ENCODE assay signal across 8 cellular contexts in the genomic region with DNA sequence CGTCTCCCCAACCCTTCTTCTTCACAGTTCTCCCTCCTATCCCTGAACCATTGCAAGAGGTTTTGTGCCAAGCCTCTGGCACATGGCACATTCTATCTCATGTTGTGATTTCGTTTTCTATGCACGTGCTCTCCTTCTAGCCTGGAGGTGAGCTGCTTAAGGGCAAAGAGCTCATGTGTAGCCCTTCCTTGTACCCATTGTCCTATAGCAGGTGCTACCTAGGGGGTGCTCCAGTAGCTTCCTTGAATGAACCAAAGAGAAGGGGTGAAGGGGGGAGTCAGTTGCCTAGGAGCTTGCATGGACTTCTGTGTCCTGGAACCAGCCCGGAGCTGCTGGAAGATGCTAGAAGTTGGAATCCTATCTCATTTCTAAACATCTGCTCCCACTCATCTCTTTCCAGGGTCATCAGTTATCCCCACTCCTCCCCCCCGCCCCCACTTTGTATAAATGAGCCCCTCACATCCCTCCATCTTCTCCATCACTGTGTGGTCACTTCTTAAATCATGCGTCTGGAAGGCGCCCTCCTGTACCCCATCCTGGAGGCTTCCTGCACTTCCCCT. TPM values are rescaled to one million over a fixed set of nuclear protein-coding genes. Genes with fewer than 3 reads are reported as not detected.
A peak's percentile ranks its signal among the peaks of the same experiment; 100 is the strongest.
DNase-seq lines count a peak whose midpoint lies in the region; ATAC-seq, FAIRE-seq and TF ChIP-seq lines count a peak whose summit lies in the region.

No MANE protein-coding gene starts in this region.

- no peaks in the 10 kb centered on the region for H3K9me3 ChIP-seq in keratinocyte (ENCODE audit: control insufficient read depth, low read depth, low read length)

- H2AFZ ChIP-seq in keratinocyte (ENCODE audit: control insufficient read depth, low read length) = no peak overlapping the region

- H3K27me3 Mint-ChIP-seq in activated CD4-positive, alpha-beta memory T cell treated with anti-CD3 and anti-CD28 coated beads, Interleukin-2, amount 10 ng/mL, durations not matched to agents 7 days and 5 days = peaks cover 33% of the 10 kb centered on the region

- dilution Hi-C loops in keratinocyte (cut with MboI; ENCODE audit: extremely low pct_ligation_motif_present, low sequenced_read_pairs) = no loop called here

- CTCF ChIA-PET in activated CD4-positive, alpha-beta memory T cell treated with anti-CD3 and anti-CD28 coated beads, Interleukin-2, amount 10 ng/mL, durations not matched to agents 7 days and 5 days (lab: Charles Lee) = interaction anchor here (1.9 to 3.0 kb wide), 3 partner anchors 19 to 287 kb away, joined by 5 to 8 read pairs (median 7); a partner anchor contains a TSS

- peaks cover 30% of the 10 kb centered on the region for H3K4me1 ChIP-seq in keratinocyte (ENCODE audit: control insufficient read depth, extremely low read depth, insufficient read depth, low read length)

- DNase-seq in SHP77 treated with DMSO at 0.1 percent for 48 hours (lab: John Stamatoyannopoulos, UW) = peak; percentile 29
- DNase-seq in SHP77 (lab: John Stamatoyannopoulos, UW) = no peak
- DNase-seq in activated CD4-positive, alpha-beta memory T cell treated with anti-CD3 and anti-CD28 coated beads, Interleukin-2, amount 10 ng/mL, durations not matched to agents 7 days and 5 days = no peak
- no peak for DNase-seq in keratinocyte (ENCODE audit: low read depth, low spot score)
- DNase-seq in posterior cingulate gyrus = no peak

- peaks cover 3% of the 10 kb centered on the region for H4K20me1 ChIP-seq in keratinocyte (ENCODE audit: control insufficient read depth, extremely low read depth, insufficient read depth, low read length)

- peak overlapping the region; percentile 57 for H3K9ac ChIP-seq in keratinocyte (ENCODE audit: control insufficient read depth, extremely low read depth, insufficient read depth, low read length)

- H3K9me3 Mint-ChIP-seq in activated CD4-positive, alpha-beta memory T cell treated with anti-CD3 and anti-CD28 coated beads, Interleukin-2, amount 10 ng/mL, durations not matched to agents 7 days and 5 days = no peaks in the 10 kb centered on the region

- POLR2A ChIA-PET in activated CD4-positive, alpha-beta memory T cell treated with anti-CD3 and anti-CD28 coated beads, Interleukin-2, amount 10 ng/mL, durations not matched to agents 7 days and 5 days (lab: Charles Lee) = interaction anchor here (0.6 to 2.5 kb wide), 4 partner anchors 10 to 204 kb away, joined by 3 to 10 read pairs (median 6); no protein-coding TSS in a partner anchor

- H3K27ac ChIP-seq in keratinocyte (ENCODE audit: control insufficient read depth, insufficient read depth, low read length) (no peak overlapping the region), temporal lobe (ENCODE audit: low read depth, low read length) (peak overlapping the region; percentile 30)

- no peak for FAIRE-seq in keratinocyte (lab: Jason Lieb, UNC)

- H3K4me2 ChIP-seq in keratinocyte (ENCODE audit: control insufficient read depth, extremely low read depth, insufficient read depth, low read depth, low read length) = peak overlapping the region; percentile 91

- intact Hi-C loops in posterior cingulate gyrus (cut with DNase I) = loop anchor here (10.0 kb wide), 1 partner anchor 69 kb away; no protein-coding TSS in a partner anchor

- H3K79me2 ChIP-seq in keratinocyte (ENCODE audit: control insufficient read depth, insufficient read depth, low read length) = no peaks in the 10 kb centered on the region

- peaks cover 37% of the 10 kb centered on the region for H3K4me1 Mint-ChIP-seq in activated CD4-positive, alpha-beta memory T cell treated with anti-CD3 and anti-CD28 coated beads, Interleukin-2, amount 10 ng/mL, durations not matched to agents 7 days and 5 days

- TF ChIP-seq CTCF in keratinocyte (optimal IDR thresholded peaks at IDR 0.05 in 1 of 3, IDR thresholded peaks at IDR 0.05 in 1 of 3, conservative IDR thresholded peaks at IDR 0.05 in 1 of 3; ENCODE audit: extremely low read depth in 1 of 3, insufficient read depth in 2 of 3, low read length in 3 of 3) = no peak

- H3K27me3 ChIP-seq in keratinocyte (ENCODE audit: control insufficient read depth, extremely low read depth, insufficient read depth, low read length) = peaks cover 9% of the 10 kb centered on the region

- peak overlapping the region; percentile 73 for H3K27ac Mint-ChIP-seq in activated CD4-positive, alpha-beta memory T cell treated with anti-CD3 and anti-CD28 coated beads, Interleukin-2, amount 10 ng/mL, durations not matched to agents 7 days and 5 days

- no peak for ATAC-seq in GM18511 (IDR thresholded peaks at IDR 0.05; ENCODE audit: unreplicated experiment)
- no peak for ATAC-seq in GM19467 (IDR thresholded peaks at IDR 0.05; ENCODE audit: unreplicated experiment)

- no peaks in the 10 kb centered on the region for H3K36me3 Mint-ChIP-seq in activated CD4-positive, alpha-beta memory T cell treated with anti-CD3 and anti-CD28 coated beads, Interleukin-2, amount 10 ng/mL, durations not matched to agents 7 days and 5 days (ENCODE audit: low read depth)

- H3K4me3 Mint-ChIP-seq in activated CD4-positive, alpha-beta memory T cell treated with anti-CD3 and anti-CD28 coated beads, Interleukin-2, amount 10 ng/mL, durations not matched to agents 7 days and 5 days = peak overlapping the region; percentile 80

- peak overlapping the region; percentile 54 to 79 (median 63) for H3K4me3 ChIP-seq in keratinocyte (ENCODE audit: control insufficient read depth in 2 of 3, extremely low read depth in 1 of 3, insufficient read depth in 2 of 3, low read depth in 1 of 3, low read length in 3 of 3)

- no peaks in the 10 kb centered on the region for H3K36me3 ChIP-seq in keratinocyte (ENCODE audit: control insufficient read depth in 2 of 2, extremely low read depth in 1 of 2, insufficient read depth in 2 of 2, low read length in 2 of 2)

- H3K9me1 ChIP-seq in keratinocyte (ENCODE audit: control insufficient read depth, extremely low read depth, insufficient read depth, low read length) = no peaks in the 10 kb centered on the region

RNA-seq across cellular contexts. Expression of a gene that starts 0.5 kb away (rescaled TPM):
- total RNA-seq in activated CD4-positive, alpha-beta memory T cell treated with anti-CD3 and anti-CD28 coated beads, Interleukin-2, amount 10 ng/mL, durations not matched to agents 7 days and 5 days = 10 to 100 TPM; 17.5 to 18.0 TPM
- 0.28 to 0.47 TPM (median 0.42 TPM) in 3 replicates for polyA plus RNA-seq in keratinocyte
- polyA plus RNA-seq in keratinocyte (2011; ENCODE audit: low read depth) = 0.22 TPM
- 0.27 and 0.41 TPM in 2 replicates for polyA plus RNA-seq in keratinocyte (2011; cell fraction: cytosol; rRNA removed)
- 1.1 and 1.2 TPM in 2 replicates for polyA plus RNA-seq in keratinocyte (2011; cell fraction: nucleus; rRNA removed)
- 0.31 and 0.34 TPM in 2 replicates for polyA plus RNA-seq in keratinocyte (2012; ENCODE audit: low replicate concordance)
- 1.1 to 4.5 TPM (median 1.1 TPM) in 3 replicates for polyA minus RNA-seq in keratinocyte
- 1.7 TPM for polyA minus RNA-seq in keratinocyte (2011; cell fraction: cytosol; rRNA and poly(A)+ RNA removed)
- polyA minus RNA-seq in keratinocyte (2011; cell fraction: nucleus; rRNA and poly(A)+ RNA removed) = 3.4 and 5.0 TPM in 2 replicates
- 4.4 TPM for total RNA-seq in temporal lobe
